In genomic region chr13:96130818-96131217, GRCh38 we compare ENCODE assay signal across 2 cellular contexts.
TF ChIP-seq lines count a peak whose summit lies in the region.

No MANE protein-coding gene starts in this region.

TF ChIP-seq in GM23338, 12 proteins besides CTCF, POLR2A, EP300 and RAD21:
- TF ChIP-seq ZNF462 (CRISPR knock-in tag; IDR thresholded peaks at IDR 0.05) (no peak), ZNF114 (CRISPR knock-in tag; IDR thresholded peaks at IDR 0.05) (no peak), EZH2 (IDR thresholded peaks at IDR 0.05; ENCODE audit: low read depth, unreplicated experiment) (no peak), NANOG (IDR thresholded peaks at IDR 0.05; ENCODE audit: borderline replicate concordance) (no peak), ZNF331 (CRISPR knock-in tag; IDR thresholded peaks at IDR 0.05; ENCODE audit: low read depth) (no peak)
- TF ChIP-seq, protein P1, sequence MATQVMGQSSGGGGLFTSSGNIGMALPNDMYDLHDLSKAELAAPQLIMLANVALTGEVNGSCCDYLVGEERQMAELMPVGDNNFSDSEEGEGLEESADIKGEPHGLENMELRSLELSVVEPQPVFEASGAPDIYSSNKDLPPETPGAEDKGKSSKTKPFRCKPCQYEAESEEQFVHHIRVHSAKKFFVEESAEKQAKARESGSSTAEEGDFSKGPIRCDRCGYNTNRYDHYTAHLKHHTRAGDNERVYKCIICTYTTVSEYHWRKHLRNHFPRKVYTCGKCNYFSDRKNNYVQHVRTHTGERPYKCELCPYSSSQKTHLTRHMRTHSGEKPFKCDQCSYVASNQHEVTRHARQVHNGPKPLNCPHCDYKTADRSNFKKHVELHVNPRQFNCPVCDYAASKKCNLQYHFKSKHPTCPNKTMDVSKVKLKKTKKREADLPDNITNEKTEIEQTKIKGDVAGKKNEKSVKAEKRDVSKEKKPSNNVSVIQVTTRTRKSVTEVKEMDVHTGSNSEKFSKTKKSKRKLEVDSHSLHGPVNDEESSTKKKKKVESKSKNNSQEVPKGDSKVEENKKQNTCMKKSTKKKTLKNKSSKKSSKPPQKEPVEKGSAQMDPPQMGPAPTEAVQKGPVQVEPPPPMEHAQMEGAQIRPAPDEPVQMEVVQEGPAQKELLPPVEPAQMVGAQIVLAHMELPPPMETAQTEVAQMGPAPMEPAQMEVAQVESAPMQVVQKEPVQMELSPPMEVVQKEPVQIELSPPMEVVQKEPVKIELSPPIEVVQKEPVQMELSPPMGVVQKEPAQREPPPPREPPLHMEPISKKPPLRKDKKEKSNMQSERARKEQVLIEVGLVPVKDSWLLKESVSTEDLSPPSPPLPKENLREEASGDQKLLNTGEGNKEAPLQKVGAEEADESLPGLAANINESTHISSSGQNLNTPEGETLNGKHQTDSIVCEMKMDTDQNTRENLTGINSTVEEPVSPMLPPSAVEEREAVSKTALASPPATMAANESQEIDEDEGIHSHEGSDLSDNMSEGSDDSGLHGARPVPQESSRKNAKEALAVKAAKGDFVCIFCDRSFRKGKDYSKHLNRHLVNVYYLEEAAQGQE (IDR thresholded peaks at IDR 0.05; ENCODE audit: unreplicated experiment), result no peak
- TF ChIP-seq, protein P2, sequence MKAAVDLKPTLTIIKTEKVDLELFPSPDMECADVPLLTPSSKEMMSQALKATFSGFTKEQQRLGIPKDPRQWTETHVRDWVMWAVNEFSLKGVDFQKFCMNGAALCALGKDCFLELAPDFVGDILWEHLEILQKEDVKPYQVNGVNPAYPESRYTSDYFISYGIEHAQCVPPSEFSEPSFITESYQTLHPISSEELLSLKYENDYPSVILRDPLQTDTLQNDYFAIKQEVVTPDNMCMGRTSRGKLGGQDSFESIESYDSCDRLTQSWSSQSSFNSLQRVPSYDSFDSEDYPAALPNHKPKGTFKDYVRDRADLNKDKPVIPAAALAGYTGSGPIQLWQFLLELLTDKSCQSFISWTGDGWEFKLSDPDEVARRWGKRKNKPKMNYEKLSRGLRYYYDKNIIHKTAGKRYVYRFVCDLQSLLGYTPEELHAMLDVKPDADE (IDR thresholded peaks at IDR 0.05), result no peak

TF ChIP-seq in WTC11, 78 proteins besides CTCF, POLR2A, EP300 and RAD21 (continued from another document):
- TF ChIP-seq PRDM15 (CRISPR knock-in tag; IDR thresholded peaks at IDR 0.05), result no peak
- no peak for TF ChIP-seq RORB (CRISPR knock-in tag; IDR thresholded peaks at IDR 0.05)
- TF ChIP-seq KAT7 (CRISPR knock-in tag; IDR thresholded peaks at IDR 0.05; ENCODE audit: borderline replicate concordance), result no peak
- TF ChIP-seq ZNF138 (CRISPR knock-in tag; conservative IDR thresholded peaks at IDR 0.05), result no peak
- no peak for TF ChIP-seq NFE2L1 (CRISPR knock-in tag; IDR thresholded peaks at IDR 0.05)
- TF ChIP-seq TEAD4 (CRISPR knock-in tag; IDR thresholded peaks at IDR 0.05), result no peak
- no peak for TF ChIP-seq ZNF671 (CRISPR knock-in tag; IDR thresholded peaks at IDR 0.05)
- no peak for TF ChIP-seq SMAD4 (CRISPR knock-in tag; IDR thresholded peaks at IDR 0.05)
